ENCODE assay signal across 9 cellular contexts in the genomic region with DNA sequence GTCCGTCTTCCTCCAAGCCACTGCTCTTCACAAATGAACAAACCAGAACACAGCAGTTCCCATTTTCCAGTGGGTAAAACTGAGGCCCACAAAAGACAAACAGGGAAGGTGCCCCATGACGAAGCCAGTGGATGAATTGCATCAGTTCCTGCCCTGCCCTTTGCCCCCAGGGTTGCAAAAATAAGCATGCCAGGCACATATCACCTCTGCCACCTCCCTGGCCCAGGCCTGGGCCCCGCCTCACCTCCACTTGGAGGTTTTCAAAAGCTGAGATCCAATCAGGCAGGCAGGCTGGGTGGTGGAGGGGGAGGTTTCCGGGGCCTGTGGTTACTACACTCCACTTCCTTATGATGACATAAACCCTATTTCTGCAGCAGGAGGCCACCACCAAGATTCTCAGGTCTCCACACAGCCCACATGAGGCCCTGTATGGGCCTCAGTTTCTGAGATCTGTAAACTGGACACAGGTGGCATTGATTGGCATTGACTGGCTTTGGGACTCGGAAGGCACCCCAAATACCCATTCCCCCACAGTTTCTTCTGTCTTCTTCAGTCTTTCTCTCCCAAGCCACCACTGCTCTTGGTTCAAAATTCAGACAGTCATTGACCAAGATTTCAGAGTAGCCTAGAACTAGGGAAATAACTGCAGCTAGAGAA. TPM values are rescaled to one million over a fixed set of nuclear protein-coding genes. Genes with fewer than 3 reads are reported as not detected.
DNase-seq lines count a peak whose midpoint lies in the region; ATAC-seq and TF ChIP-seq lines count a peak whose summit lies in the region.
"Had no signal": no experiment of that assay in that cellular context is flagged by ENCODE, and none has a peak within 500 bp of the region (broad histone marks: within the 10 kb centered on the region; RNA-seq: fewer than 3 reads in every experiment).

No MANE protein-coding gene starts in this region.

- peak overlapping the region; percentile 8 for H3K4me3 Mint-ChIP-seq in MCF 10A (ENCODE audit: unreplicated experiment)

- H3K4me3 ChIP-seq in WERI-Rb-1 (ENCODE audit: low read depth, low read length) (peak overlapping the region; percentile 7), upper lobe of left lung (no peak overlapping the region), ovary (no peak overlapping the region)
- H3K4me3 ChIP-seq: tibial artery had no signal

- H3K27me3 ChIP-seq in WERI-Rb-1 (ENCODE audit: insufficient read depth, low read depth, severe bottlenecking), result no peaks in the 10 kb centered on the region
- H3K27me3 ChIP-seq in upper lobe of left lung, result no peaks in the 10 kb centered on the region
- no peaks in the 10 kb centered on the region for H3K27me3 ChIP-seq in ovary

- H3K4me1 ChIP-seq in upper lobe of left lung (peaks cover 49 to 90% (median 74%) of the 10 kb centered on the region in 4 donors), ovary (ENCODE audit: insufficient read depth) (peaks cover 6% of the 10 kb centered on the region)

- H3K9me3 Mint-ChIP-seq in MCF 10A (ENCODE audit: unreplicated experiment), result no peaks in the 10 kb centered on the region

- peaks cover 26% of the 10 kb centered on the region for H3K4me1 Mint-ChIP-seq in MCF 10A (ENCODE audit: insufficient read depth, unreplicated experiment)

- H3K27ac ChIP-seq in WERI-Rb-1, result peak overlapping the region; percentile 98
- peak overlapping the region; percentile 60 to 87 (median 80) for H3K27ac ChIP-seq in upper lobe of left lung
- no peak overlapping the region for H3K27ac ChIP-seq in ovary
- H3K27ac ChIP-seq: tibial artery had no signal

- TF ChIP-seq CTCF in WERI-Rb-1 (IDR thresholded peaks at IDR 0.05; ENCODE audit: low read depth, low read length), result no peak
- TF ChIP-seq CTCF in MCF 10A (IDR thresholded peaks at IDR 0.05; ENCODE audit: unreplicated experiment), result no peak
- TF ChIP-seq CTCF in upper lobe of left lung (IDR thresholded peaks at IDR 0.05), result no peak
- no peak for TF ChIP-seq CTCF in ovary (IDR thresholded peaks at IDR 0.05)

- peak; percentile 57 for ATAC-seq in GM21723 (IDR thresholded peaks at IDR 0.05; ENCODE audit: unreplicated experiment)
- ATAC-seq in upper lobe of left lung (ENCODE audit: low FRiP score in 2 of 2), result peak; percentile 59 to 78

- no peaks in the 10 kb centered on the region for H3K9me3 ChIP-seq in WERI-Rb-1 (ENCODE audit: severe bottlenecking)
- no peaks in the 10 kb centered on the region for H3K9me3 ChIP-seq in upper lobe of left lung
- no peaks in the 10 kb centered on the region for H3K9me3 ChIP-seq in ovary
- H3K9me3 ChIP-seq: tibial artery had no signal

- peak overlapping the region; percentile 92 for H3K27ac Mint-ChIP-seq in MCF 10A (ENCODE audit: low read depth, unreplicated experiment)

- TF ChIP-seq EP300 in upper lobe of left lung (IDR thresholded peaks at IDR 0.05), result no peak
- TF ChIP-seq EP300 in ovary (IDR thresholded peaks at IDR 0.05), result no peak

- CTCF ChIA-PET in MCF 10A (lab: Yijun Ruan, JAX), result interaction anchor here (0.7 to 2.2 kb wide), 13 partner anchors 9 to 461 kb away, joined by 3 to 13 read pairs (median 4); partner anchors contain the start of gene INAVA

- BruUV-seq in MCF 10A (replicated peaks; lab: Mats Ljungman, UMichigan), result no TSS peak

- 48 to 50% methylated on average over 5 of the region's 5 CpGs for WGBS in upper lobe of left lung, 2 donors
- WGBS in ovary, 3 donors, result 88 to 89% (median 88%) methylated on average over 5 of the region's 5 CpGs

- H3K27me3 Mint-ChIP-seq in MCF 10A (ENCODE audit: insufficient read depth, unreplicated experiment), result no peaks in the 10 kb centered on the region

- POLR2A ChIA-PET in MCF 10A (lab: Yijun Ruan, JAX), result interaction anchor here (0.7 to 1.2 kb wide), 3 partner anchors 8 to 63 kb away, joined by 3 read pairs; no protein-coding TSS in a partner anchor

- H3K36me3 ChIP-seq in WERI-Rb-1 (peaks cover 33% of the 10 kb centered on the region), upper lobe of left lung (no peaks in the 10 kb centered on the region), ovary (no peaks in the 10 kb centered on the region)
- H3K36me3 ChIP-seq: tibial artery had no signal

- DNase-seq in EL (peak; percentile 69), KG1 (lab: John Stamatoyannopoulos, UW) (peak; percentile 84), WERI-Rb-1 (peak; percentile 76), MCF 10A (ENCODE audit: unreplicated experiment) (peak; percentile 98), myocyte (ENCODE audit: low read depth) (peak; percentile 63), upper lobe of left lung (peak; percentile 76 to 87), ovary (no peak)

- H3K36me3 Mint-ChIP-seq in MCF 10A (ENCODE audit: insufficient read depth, unreplicated experiment), result no peaks in the 10 kb centered on the region

- intact Hi-C loops in MCF 10A (cut with micrococcal nuclease), result no loop called here
- intact Hi-C loops in ovary (cut with DNase I), result no loop called here

- TF ChIP-seq POLR2A in upper lobe of left lung (IDR thresholded peaks at IDR 0.05) (peak in 1 of 4 donors; percentile 25), ovary (IDR thresholded peaks at IDR 0.05) (no peak)

RNA-seq across cellular contexts. Expression of gene KIF21B, which starts 4.1 kb away (rescaled TPM):
- 9.5 and 12.7 TPM in 2 replicates for total RNA-seq in MCF 10A (2022)
- 0.03 and 0.31 TPM in 2 replicates for total RNA-seq in myocyte
- polyA plus RNA-seq in myocyte (2012), result 0.13 TPM
- total RNA-seq in upper lobe of left lung, result 10 to 100 TPM in 1 of 6 donors, 1 to 10 TPM in 5; 3.6 to 18.9 (median 6.1) TPM
- 1 to 10 TPM in 4 of 7 donors, under 1 TPM in 3; 0.57 to 1.9 (median 1.0) TPM for total RNA-seq in ovary
- under 1 TPM; 0.58 to 0.65 TPM for polyA plus RNA-seq in ovary

Comparison
In these comparisons a context has a peak if more than half of its experiments do, and no peak if none do; other contexts are left out.
1. DNase-seq: peak in EL (single experiment), KG1 (single experiment), WERI-Rb-1 (single experiment), MCF 10A (single experiment), myocyte (single experiment) and upper lobe of left lung (2 of 2); none in ovary (0 of 5).
2. H3K27ac ChIP-seq: peak in WERI-Rb-1 (single experiment) and upper lobe of left lung (4 of 4); none in ovary (0 of 2).